ENCODE assay signal across 1 cellular context in the genomic region with DNA sequence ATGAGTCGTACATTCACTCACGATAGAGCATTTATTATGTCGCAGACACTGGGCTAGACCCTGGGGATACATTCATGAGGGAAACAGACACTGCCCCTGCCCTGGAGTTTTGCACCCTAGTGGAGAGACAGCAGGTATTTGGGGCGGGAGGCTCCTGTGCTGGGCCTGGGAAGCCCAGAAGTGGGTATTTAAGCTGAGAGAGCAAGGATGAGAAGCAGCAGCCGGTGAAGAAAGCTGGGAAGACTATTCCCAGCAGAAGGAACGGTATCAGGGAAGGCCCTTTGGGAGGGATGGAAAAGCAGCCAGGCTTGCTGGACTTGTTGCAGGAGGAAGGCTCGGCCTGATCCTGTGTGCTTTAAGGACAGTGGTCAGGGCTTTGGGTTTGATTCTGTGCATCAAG.
TF ChIP-seq lines count a peak whose summit lies in the region.

No MANE protein-coding gene starts in this region.

TF ChIP-seq in WTC11, 78 proteins besides CTCF, POLR2A, EP300 and RAD21 (continued from another document):
- no peak for TF ChIP-seq IRF2 (CRISPR knock-in tag; IDR thresholded peaks at IDR 0.05; ENCODE audit: borderline replicate concordance, low read depth)
- TF ChIP-seq, protein P1, sequence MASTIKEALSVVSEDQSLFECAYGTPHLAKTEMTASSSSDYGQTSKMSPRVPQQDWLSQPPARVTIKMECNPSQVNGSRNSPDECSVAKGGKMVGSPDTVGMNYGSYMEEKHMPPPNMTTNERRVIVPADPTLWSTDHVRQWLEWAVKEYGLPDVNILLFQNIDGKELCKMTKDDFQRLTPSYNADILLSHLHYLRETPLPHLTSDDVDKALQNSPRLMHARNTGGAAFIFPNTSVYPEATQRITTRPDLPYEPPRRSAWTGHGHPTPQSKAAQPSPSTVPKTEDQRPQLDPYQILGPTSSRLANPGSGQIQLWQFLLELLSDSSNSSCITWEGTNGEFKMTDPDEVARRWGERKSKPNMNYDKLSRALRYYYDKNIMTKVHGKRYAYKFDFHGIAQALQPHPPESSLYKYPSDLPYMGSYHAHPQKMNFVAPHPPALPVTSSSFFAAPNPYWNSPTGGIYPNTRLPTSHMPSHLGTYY (CRISPR knock-in tag; IDR thresholded peaks at IDR 0.05): no peak
